In the genomic region with DNA sequence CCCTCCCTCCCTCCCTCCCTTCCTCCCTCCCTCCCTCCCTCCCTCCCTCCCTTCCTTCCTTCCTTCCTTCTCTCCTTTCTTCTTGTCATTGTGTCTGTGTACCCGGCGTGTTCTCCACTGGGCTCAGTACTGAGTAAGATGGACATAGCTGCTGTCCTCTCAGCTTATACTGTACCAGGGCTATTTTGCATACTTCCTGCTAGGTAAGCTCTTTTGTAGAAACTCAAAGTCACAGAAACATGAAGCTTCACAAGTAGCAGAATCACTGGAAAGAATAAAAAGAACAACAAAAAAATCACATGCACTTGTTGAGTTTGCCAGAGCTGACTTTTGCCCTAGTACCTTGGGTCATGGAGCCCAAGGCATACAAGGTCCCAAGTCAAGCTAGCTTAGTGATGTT, we compare ENCODE assay signal across 26 cellular contexts.
"Had no signal": no experiment of that assay in that cellular context is flagged by ENCODE, and none has a peak within 500 bp of the region (broad histone marks: within the 10 kb centered on the region; RNA-seq: fewer than 3 reads in every experiment).

No MANE protein-coding gene starts in this region.

- H3K27me3 ChIP-seq: ascending aorta, breast epithelium, cardiac muscle cell, esophagus muscularis mucosa, gastrocnemius medialis had no signal

- H3K4me1 ChIP-seq: ascending aorta, breast epithelium, foreskin keratinocyte, gastrocnemius medialis had no signal

- H3K4me3 ChIP-seq: ascending aorta, breast epithelium, cardiac muscle cell, coronary artery, dorsolateral prefrontal cortex, esophagus muscularis mucosa, gastrocnemius medialis had no signal

- DNase-seq: activated CD4-positive, alpha-beta memory T cell treated with anti-CD3 and anti-CD28 coated beads for 36 hours; activated CD4-positive, alpha-beta T cell treated with anti-CD3 and anti-CD28 coated beads for 36 hours; activated CD4-positive, alpha-beta T cell treated with anti-CD3 and anti-CD28 coated beads, Interleukin-2, amount 10 ng/mL, durations not matched to agents 24 days and 14 days; activated CD4-positive, CD25-positive, alpha-beta regulatory T cell; activated CD4-positive, CD25-positive, alpha-beta regulatory T cell treated with anti-CD3 and anti-CD28 coated beads, Interleukin-2, amount 50 U/mL, for 72 hours; activated CD8-positive, alpha-beta memory T cell treated with anti-CD3 and anti-CD28 coated beads, Interleukin-2, amount 50 U/mL, for 48 hours; activated CD8-positive, alpha-beta T cell treated with anti-CD3 and anti-CD28 coated beads, Interleukin-2, amount 10 ng/mL, durations not matched to agents 7 days and 5 days; activated gamma-delta T cell; activated naive CD4-positive, alpha-beta T cell; activated naive CD4-positive, alpha-beta T cell treated with anti-CD3 and anti-CD28 coated beads, Interleukin-2, amount 10 ng/mL, durations not matched to agents 7 days and 5 days; activated naive CD8-positive, alpha-beta T cell treated with anti-CD3 and anti-CD28 coated beads, Interleukin-2, amount 10 ng/mL, durations not matched to agents 7 days and 5 days; activated T-cell treated with anti-CD3 and anti-CD28 coated beads for 4 hours; activated T-cell treated with anti-CD3 and anti-CD28 coated beads, Interleukin-2, amount 50 U/mL, for 24 hours; activated T-cell treated with anti-CD3 and anti-CD28 coated beads, Interleukin-2, amount 50 U/mL, for 72 hours; dorsolateral prefrontal cortex; effector memory CD4-positive, alpha-beta T cell; endodermal cell; foreskin keratinocyte; gastrocnemius medialis; glutamatergic neuron had no signal

- H3K9me3 ChIP-seq: ascending aorta, breast epithelium, esophagus muscularis mucosa, gastrocnemius medialis had no signal

- ATAC-seq: activated CD4-positive, alpha-beta T cell treated with anti-CD3 and anti-CD28 coated beads for 36 hours; activated CD8-positive, alpha-beta T cell treated with anti-CD3 and anti-CD28 coated beads, Interleukin-2, amount 10 ng/mL, durations not matched to agents 7 days and 5 days; activated naive CD4-positive, alpha-beta T cell treated with anti-CD3 and anti-CD28 coated beads, Interleukin-2, amount 50 U/mL, for 72 hours; activated T-cell treated with anti-CD3 and anti-CD28 coated beads, Interleukin-2, amount 50 U/mL, for 72 hours; foreskin keratinocyte; gastrocnemius medialis had no signal

- H3K36me3 ChIP-seq: ascending aorta, breast epithelium, cardiac muscle cell, esophagus muscularis mucosa, gastrocnemius medialis had no signal

- H3K27ac ChIP-seq: ascending aorta, breast epithelium, cardiac muscle cell, coronary artery, dorsolateral prefrontal cortex, esophagus muscularis mucosa, foreskin keratinocyte, gastrocnemius medialis had no signal
